18 cellular contexts compared by ENCODE assay signal in genomic region chr18:59960272-59960671, GRCh38.
A peak's percentile ranks its signal among the peaks of the same experiment; 100 is the strongest.
DNase-seq lines count a peak whose midpoint lies in the region; ATAC-seq, FAIRE-seq and TF ChIP-seq lines count a peak whose summit lies in the region.
"Had no signal": no experiment of that assay in that cellular context is flagged by ENCODE, and none has a peak within 500 bp of the region (broad histone marks: within the 10 kb centered on the region; RNA-seq: fewer than 3 reads in every experiment).

No MANE protein-coding gene starts in this region.

- H3K27me3 Mint-ChIP-seq in stimulated activated memory B cell treated with anti-CD40 and anti-IgM and Interleukin-4, amounts not matched to agents 10 μg/mL and 1 μg/mL and 100 μg/mL, for 72 hours = no peaks in the 10 kb centered on the region
- peaks cover 12% of the 10 kb centered on the region for H3K27me3 Mint-ChIP-seq in activated T-cell treated with anti-CD3 and anti-CD28 coated beads, Interleukin-2, amount 50 U/mL, for 4 hours (ENCODE audit: low read depth)

- H3K9me3 ChIP-seq in thyroid gland = no peaks in the 10 kb centered on the region
- H3K9me3 ChIP-seq: BE2C, SJCRH30 had no signal

- no peak overlapping the region for H3K4me3 ChIP-seq in thyroid gland (replicated peaks in 1 of 3)
- H3K4me3 ChIP-seq: K562, SJCRH30 had no signal

- no peaks in the 10 kb centered on the region for H3K4me1 ChIP-seq in thyroid gland

- peak overlapping the region; percentile 83 for H3K27ac Mint-ChIP-seq in stimulated activated memory B cell treated with anti-CD40 and anti-IgM and Interleukin-4, amounts not matched to agents 10 μg/mL and 1 μg/mL and 100 μg/mL, for 72 hours
- H3K27ac Mint-ChIP-seq: CD4-positive, alpha-beta memory T cell had no signal

- no peaks in the 10 kb centered on the region for H3K36me3 ChIP-seq in thyroid gland
- H3K36me3 ChIP-seq: BE2C, SJCRH30 had no signal

- TF ChIP-seq CTCF in VCaP (conservative IDR thresholded peaks at IDR 0.05) (no peak), omental fat pad (IDR thresholded peaks at IDR 0.05) (no peak), thyroid gland (IDR thresholded peaks at IDR 0.05) (no peak)

- no peaks in the 10 kb centered on the region for H3K36me3 Mint-ChIP-seq in stimulated activated memory B cell treated with anti-CD40 and anti-IgM and Interleukin-4, amounts not matched to agents 10 μg/mL and 1 μg/mL and 100 μg/mL, for 72 hours
- H3K36me3 Mint-ChIP-seq in activated T-cell treated with anti-CD3 and anti-CD28 coated beads, Interleukin-2, amount 50 U/mL, for 4 hours (ENCODE audit: insufficient read depth) = no peaks in the 10 kb centered on the region
- H3K36me3 Mint-ChIP-seq: CD4-positive, alpha-beta memory T cell had no signal

- H3K27ac ChIP-seq in VCaP = peak overlapping the region; percentile 84; the same call in 1 of the 2 replicates
- no peak overlapping the region for H3K27ac ChIP-seq in thyroid gland
- H3K27ac ChIP-seq: HL-60, SJCRH30 had no signal

- peaks cover 2% of the 10 kb centered on the region for H3K9me3 Mint-ChIP-seq in stimulated activated memory B cell treated with anti-CD40 and anti-IgM and Interleukin-4, amounts not matched to agents 10 μg/mL and 1 μg/mL and 100 μg/mL, for 72 hours
- H3K9me3 Mint-ChIP-seq in activated T-cell treated with anti-CD3 and anti-CD28 coated beads, Interleukin-2, amount 50 U/mL, for 4 hours = no peaks in the 10 kb centered on the region

- no peaks in the 10 kb centered on the region for H3K27me3 ChIP-seq in thyroid gland
- H3K27me3 ChIP-seq: BE2C, SJCRH30 had no signal

- FAIRE-seq in GM18507 (lab: Jason Lieb, UNC) = peak; percentile 38
- FAIRE-seq: G401.6, H54, K562 had no signal

- intact Hi-C loops in thyroid gland (cut with DNase I) = no loop called here

- 98 to 99% methylated on average over 2 of the region's 2 CpGs for WGBS in thyroid gland, 2 donors

- H3K4me3 Mint-ChIP-seq in stimulated activated memory B cell treated with anti-CD40 and anti-IgM and Interleukin-4, amounts not matched to agents 10 μg/mL and 1 μg/mL and 100 μg/mL, for 72 hours = no peak overlapping the region
- H3K4me3 Mint-ChIP-seq in activated T-cell treated with anti-CD3 and anti-CD28 coated beads, Interleukin-2, amount 50 U/mL, for 4 hours = no peak overlapping the region
- H3K4me3 Mint-ChIP-seq: CD4-positive, alpha-beta memory T cell had no signal

- TF ChIP-seq POLR2A in thyroid gland (IDR thresholded peaks at IDR 0.05) = no peak

- DNase-seq in GM18507 (ENCODE audit: extremely low spot score, insufficient read length, low read depth) (no peak), omental fat pad (ENCODE audit: low spot score) (no peak), thyroid gland (no peak)
- no peak for DNase-seq in activated T-cell treated with anti-CD3 and anti-CD28 coated beads, Interleukin-2, amount 50 U/mL, for 4 hours
- DNase-seq in stimulated activated naive CD4-positive, alpha-beta T cell (lab: John Stamatoyannopoulos, UW) = no peak
- DNase-seq: BE2C; CD4-positive, alpha-beta memory T cell; DMS79; NCI-H1092; NCI-H446; SJCRH30 had no signal

- H3K4me1 Mint-ChIP-seq in stimulated activated memory B cell treated with anti-CD40 and anti-IgM and Interleukin-4, amounts not matched to agents 10 μg/mL and 1 μg/mL and 100 μg/mL, for 72 hours = peaks cover 41% of the 10 kb centered on the region
- peaks cover 5% of the 10 kb centered on the region for H3K4me1 Mint-ChIP-seq in activated T-cell treated with anti-CD3 and anti-CD28 coated beads, Interleukin-2, amount 50 U/mL, for 4 hours (ENCODE audit: low read depth)
- H3K4me1 Mint-ChIP-seq: CD4-positive, alpha-beta memory T cell had no signal

- ATAC-seq in HG03354 (IDR thresholded peaks at IDR 0.05; ENCODE audit: poor library complexity, severe bottlenecking, unreplicated experiment) (peak; percentile 42), omental fat pad (ENCODE audit: low FRiP score) (no peak)
- ATAC-seq in stimulated activated memory B cell treated with anti-CD40 and anti-IgM and Interleukin-4, amounts not matched to agents 10 μg/mL and 1 μg/mL and 100 μg/mL, for 72 hours = no peak
- no peak for ATAC-seq in activated T-cell treated with anti-CD3 and anti-CD28 coated beads, Interleukin-2, amount 50 U/mL, for 4 hours
- ATAC-seq: K562 had no signal
